In the genomic region with DNA sequence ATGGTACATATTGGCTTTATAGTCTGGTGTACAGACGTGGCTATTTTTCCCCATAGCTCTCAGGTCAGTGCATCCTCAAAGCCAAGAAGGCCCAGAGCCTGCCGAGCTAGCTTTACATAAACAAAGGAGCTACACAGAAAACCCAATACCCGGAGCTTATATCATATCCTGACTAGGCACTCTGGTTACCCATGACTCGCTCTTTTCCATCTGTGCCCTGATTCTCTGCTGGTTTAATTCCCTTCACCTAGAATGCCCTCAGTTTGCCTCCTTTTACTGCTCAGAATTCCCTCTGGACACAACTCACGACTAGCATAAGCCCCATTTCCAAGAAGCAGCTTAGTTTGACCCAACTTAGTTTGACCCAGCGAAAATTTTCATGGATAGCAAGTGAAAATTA, we compare ENCODE assay signal across 1 cellular context.
TF ChIP-seq lines count a peak whose summit lies in the region.

No MANE protein-coding gene starts in this region.

TF ChIP-seq in GM23338, 12 proteins besides CTCF, POLR2A, EP300 and RAD21 (continued from another document):
- TF ChIP-seq, protein P1, sequence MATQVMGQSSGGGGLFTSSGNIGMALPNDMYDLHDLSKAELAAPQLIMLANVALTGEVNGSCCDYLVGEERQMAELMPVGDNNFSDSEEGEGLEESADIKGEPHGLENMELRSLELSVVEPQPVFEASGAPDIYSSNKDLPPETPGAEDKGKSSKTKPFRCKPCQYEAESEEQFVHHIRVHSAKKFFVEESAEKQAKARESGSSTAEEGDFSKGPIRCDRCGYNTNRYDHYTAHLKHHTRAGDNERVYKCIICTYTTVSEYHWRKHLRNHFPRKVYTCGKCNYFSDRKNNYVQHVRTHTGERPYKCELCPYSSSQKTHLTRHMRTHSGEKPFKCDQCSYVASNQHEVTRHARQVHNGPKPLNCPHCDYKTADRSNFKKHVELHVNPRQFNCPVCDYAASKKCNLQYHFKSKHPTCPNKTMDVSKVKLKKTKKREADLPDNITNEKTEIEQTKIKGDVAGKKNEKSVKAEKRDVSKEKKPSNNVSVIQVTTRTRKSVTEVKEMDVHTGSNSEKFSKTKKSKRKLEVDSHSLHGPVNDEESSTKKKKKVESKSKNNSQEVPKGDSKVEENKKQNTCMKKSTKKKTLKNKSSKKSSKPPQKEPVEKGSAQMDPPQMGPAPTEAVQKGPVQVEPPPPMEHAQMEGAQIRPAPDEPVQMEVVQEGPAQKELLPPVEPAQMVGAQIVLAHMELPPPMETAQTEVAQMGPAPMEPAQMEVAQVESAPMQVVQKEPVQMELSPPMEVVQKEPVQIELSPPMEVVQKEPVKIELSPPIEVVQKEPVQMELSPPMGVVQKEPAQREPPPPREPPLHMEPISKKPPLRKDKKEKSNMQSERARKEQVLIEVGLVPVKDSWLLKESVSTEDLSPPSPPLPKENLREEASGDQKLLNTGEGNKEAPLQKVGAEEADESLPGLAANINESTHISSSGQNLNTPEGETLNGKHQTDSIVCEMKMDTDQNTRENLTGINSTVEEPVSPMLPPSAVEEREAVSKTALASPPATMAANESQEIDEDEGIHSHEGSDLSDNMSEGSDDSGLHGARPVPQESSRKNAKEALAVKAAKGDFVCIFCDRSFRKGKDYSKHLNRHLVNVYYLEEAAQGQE (IDR thresholded peaks at IDR 0.05; ENCODE audit: unreplicated experiment), result no peak
- TF ChIP-seq CREB1 (CRISPR knock-in tag; IDR thresholded peaks at IDR 0.05; ENCODE audit: low read depth) (no peak), EZH2 (IDR thresholded peaks at IDR 0.05; ENCODE audit: low read depth, unreplicated experiment) (no peak), JUNB (IDR thresholded peaks at IDR 0.05; ENCODE audit: unreplicated experiment) (no peak), NANOG (IDR thresholded peaks at IDR 0.05; ENCODE audit: borderline replicate concordance) (no peak), ZNF114 (CRISPR knock-in tag; IDR thresholded peaks at IDR 0.05) (no peak), STAT1 (IDR thresholded peaks at IDR 0.05; ENCODE audit: unreplicated experiment) (no peak), EZH2phosphoT487 (IDR thresholded peaks at IDR 0.05; ENCODE audit: unreplicated experiment) (no peak), POLR2AphosphoS5 (IDR thresholded peaks at IDR 0.05; ENCODE audit: low read depth) (no peak)
- TF ChIP-seq, protein P2, sequence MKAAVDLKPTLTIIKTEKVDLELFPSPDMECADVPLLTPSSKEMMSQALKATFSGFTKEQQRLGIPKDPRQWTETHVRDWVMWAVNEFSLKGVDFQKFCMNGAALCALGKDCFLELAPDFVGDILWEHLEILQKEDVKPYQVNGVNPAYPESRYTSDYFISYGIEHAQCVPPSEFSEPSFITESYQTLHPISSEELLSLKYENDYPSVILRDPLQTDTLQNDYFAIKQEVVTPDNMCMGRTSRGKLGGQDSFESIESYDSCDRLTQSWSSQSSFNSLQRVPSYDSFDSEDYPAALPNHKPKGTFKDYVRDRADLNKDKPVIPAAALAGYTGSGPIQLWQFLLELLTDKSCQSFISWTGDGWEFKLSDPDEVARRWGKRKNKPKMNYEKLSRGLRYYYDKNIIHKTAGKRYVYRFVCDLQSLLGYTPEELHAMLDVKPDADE (IDR thresholded peaks at IDR 0.05), result no peak
- TF ChIP-seq, protein P3, sequence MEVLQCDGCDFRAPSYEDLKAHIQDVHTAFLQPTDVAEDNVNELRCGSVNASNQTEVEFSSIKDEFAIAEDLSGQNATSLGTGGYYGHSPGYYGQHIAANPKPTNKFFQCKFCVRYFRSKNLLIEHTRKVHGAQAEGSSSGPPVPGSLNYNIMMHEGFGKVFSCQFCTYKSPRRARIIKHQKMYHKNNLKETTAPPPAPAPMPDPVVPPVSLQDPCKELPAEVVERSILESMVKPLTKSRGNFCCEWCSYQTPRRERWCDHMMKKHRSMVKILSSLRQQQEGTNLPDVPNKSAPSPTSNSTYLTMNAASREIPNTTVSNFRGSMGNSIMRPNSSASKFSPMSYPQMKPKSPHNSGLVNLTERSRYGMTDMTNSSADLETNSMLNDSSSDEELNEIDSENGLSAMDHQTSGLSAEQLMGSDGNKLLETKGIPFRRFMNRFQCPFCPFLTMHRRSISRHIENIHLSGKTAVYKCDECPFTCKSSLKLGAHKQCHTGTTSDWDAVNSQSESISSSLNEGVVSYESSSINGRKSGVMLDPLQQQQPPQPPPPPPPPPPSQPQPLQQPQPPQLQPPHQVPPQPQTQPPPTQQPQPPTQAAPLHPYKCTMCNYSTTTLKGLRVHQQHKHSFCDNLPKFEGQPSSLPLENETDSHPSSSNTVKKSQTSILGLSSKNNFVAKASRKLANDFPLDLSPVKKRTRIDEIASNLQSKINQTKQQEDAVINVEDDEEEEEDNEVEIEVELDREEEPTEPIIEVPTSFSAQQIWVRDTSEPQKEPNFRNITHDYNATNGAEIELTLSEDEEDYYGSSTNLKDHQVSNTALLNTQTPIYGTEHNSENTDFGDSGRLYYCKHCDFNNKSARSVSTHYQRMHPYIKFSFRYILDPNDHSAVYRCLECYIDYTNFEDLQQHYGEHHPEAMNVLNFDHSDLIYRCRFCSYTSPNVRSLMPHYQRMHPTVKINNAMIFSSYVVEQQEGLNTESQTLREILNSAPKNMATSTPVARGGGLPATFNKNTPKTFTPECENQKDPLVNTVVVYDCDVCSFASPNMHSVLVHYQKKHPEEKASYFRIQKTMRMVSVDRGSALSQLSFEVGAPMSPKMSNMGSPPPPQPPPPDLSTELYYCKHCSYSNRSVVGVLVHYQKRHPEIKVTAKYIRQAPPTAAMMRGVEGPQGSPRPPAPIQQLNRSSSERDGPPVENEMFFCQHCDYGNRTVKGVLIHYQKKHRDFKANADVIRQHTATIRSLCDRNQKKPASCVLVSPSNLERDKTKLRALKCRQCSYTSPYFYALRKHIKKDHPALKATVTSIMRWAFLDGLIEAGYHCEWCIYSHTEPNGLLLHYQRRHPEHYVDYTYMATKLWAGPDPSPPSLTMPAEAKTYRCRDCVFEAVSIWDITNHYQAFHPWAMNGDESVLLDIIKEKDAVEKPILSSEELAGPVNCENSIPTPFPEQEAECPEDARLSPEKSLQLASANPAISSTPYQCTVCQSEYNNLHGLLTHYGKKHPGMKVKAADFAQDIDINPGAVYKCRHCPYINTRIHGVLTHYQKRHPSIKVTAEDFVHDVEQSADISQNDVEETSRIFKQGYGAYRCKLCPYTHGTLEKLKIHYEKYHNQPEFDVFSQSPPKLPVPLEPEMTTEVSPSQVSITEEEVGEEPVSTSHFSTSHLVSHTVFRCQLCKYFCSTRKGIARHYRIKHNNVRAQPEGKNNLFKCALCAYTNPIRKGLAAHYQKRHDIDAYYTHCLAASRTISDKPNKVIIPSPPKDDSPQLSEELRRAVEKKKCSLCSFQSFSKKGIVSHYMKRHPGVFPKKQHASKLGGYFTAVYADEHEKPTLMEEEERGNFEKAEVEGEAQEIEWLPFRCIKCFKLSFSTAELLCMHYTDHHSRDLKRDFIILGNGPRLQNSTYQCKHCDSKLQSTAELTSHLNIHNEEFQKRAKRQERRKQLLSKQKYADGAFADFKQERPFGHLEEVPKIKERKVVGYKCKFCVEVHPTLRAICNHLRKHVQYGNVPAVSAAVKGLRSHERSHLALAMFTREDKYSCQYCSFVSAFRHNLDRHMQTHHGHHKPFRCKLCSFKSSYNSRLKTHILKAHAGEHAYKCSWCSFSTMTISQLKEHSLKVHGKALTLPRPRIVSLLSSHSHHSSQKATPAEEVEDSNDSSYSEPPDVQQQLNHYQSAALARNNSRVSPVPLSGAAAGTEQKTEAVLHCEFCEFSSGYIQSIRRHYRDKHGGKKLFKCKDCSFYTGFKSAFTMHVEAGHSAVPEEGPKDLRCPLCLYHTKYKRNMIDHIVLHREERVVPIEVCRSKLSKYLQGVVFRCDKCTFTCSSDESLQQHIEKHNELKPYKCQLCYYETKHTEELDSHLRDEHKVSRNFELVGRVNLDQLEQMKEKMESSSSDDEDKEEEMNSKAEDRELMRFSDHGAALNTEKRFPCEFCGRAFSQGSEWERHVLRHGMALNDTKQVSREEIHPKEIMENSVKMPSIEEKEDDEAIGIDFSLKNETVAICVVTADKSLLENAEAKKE (CRISPR knock-in tag; IDR thresholded peaks at IDR 0.05), result no peak
TF ChIP-seq in GM23338: peak in this region for 0.
